10 cellular contexts compared by ENCODE assay signal in genomic region chr6:24358219-24358821, GRCh38. TPM values are rescaled to one million over a fixed set of nuclear protein-coding genes. Genes with fewer than 3 reads are reported as not detected.
DNase-seq lines count a peak whose midpoint lies in the region; TF ChIP-seq lines count a peak whose summit lies in the region.
"Had no signal": no experiment of that assay in that cellular context is flagged by ENCODE, and none has a peak within 500 bp of the region (broad histone marks: within the 10 kb centered on the region; RNA-seq: fewer than 3 reads in every experiment).

No MANE protein-coding gene starts in this region.

- H3K4me3 Mint-ChIP-seq in neural crest cell, result peak overlapping the region; percentile 59
- H3K4me3 Mint-ChIP-seq in osteocyte (ENCODE audit: unreplicated experiment), result no peak overlapping the region

- no peak overlapping the region for H2AFZ ChIP-seq in trophoblast cell (ENCODE audit: insufficient read depth, low read length, poor library complexity)

- no CpG with 5 or more reads among the region's 12 CpGs for WGBS in trophoblast cell (ENCODE audit: extremely low coverage, insufficient coverage, insufficient read length)

- H3K27ac Mint-ChIP-seq in neural crest cell (ENCODE audit: unreplicated experiment), result no peak overlapping the region
- no peak overlapping the region for H3K27ac Mint-ChIP-seq in osteocyte (ENCODE audit: unreplicated experiment)

- H4K12ac ChIP-seq in trophoblast cell (ENCODE audit: low read depth, low read length), result no peak overlapping the region

- H3K9me3 Mint-ChIP-seq in neural crest cell (no peaks in the 10 kb centered on the region), osteocyte (ENCODE audit: unreplicated experiment) (no peaks in the 10 kb centered on the region)

- H3K9ac ChIP-seq in duodenal mucosa (ENCODE audit: low read depth in 1 of 2, low read length in 2 of 2), result no peak overlapping the region
- H3K9ac ChIP-seq in trophoblast cell (ENCODE audit: low read length), result no peak overlapping the region

- peaks cover 18% of the 10 kb centered on the region for H3K4me1 Mint-ChIP-seq in neural crest cell
- peaks cover 8% of the 10 kb centered on the region for H3K4me1 Mint-ChIP-seq in osteocyte (ENCODE audit: unreplicated experiment)

- H3K18ac ChIP-seq in trophoblast cell (ENCODE audit: low read length), result no peak overlapping the region

- no peak overlapping the region for H3K14ac ChIP-seq in trophoblast cell (ENCODE audit: low read length)

- no peak overlapping the region for H2AK5ac ChIP-seq in trophoblast cell (ENCODE audit: low read length)

- H3K4me3 ChIP-seq in duodenal mucosa (ENCODE audit: low read depth in 1 of 2, low read length in 2 of 2) (peak overlapping the region; percentile 56 to 61), trophoblast cell (ENCODE audit: low read depth, low read length) (no peak overlapping the region)

- H3K79me1 ChIP-seq in trophoblast cell (ENCODE audit: low read length), result no peaks in the 10 kb centered on the region

- no peak overlapping the region for H3K23ac ChIP-seq in trophoblast cell (ENCODE audit: low read length)

- no peak for TF ChIP-seq CTCF in neural crest cell (conservative IDR thresholded peaks at IDR 0.05)
- TF ChIP-seq CTCF in osteocyte (IDR thresholded peaks at IDR 0.05), result no peak

- H3K27ac ChIP-seq in duodenal mucosa (ENCODE audit: low read depth, low read length) (no peak overlapping the region), trophoblast cell (ENCODE audit: low read depth, low read length) (no peak overlapping the region)
- H3K27ac ChIP-seq: cardiac muscle cell had no signal

- no peak overlapping the region for H4K91ac ChIP-seq in trophoblast cell (ENCODE audit: low read depth, low read length)

- no peak overlapping the region for H4K8ac ChIP-seq in trophoblast cell (ENCODE audit: low read depth, low read length)

- H3K4me2 ChIP-seq in trophoblast cell (ENCODE audit: low read length), result no peak overlapping the region

- H3K27me3 Mint-ChIP-seq in neural crest cell (ENCODE audit: low read depth) (peaks cover 45% of the 10 kb centered on the region), osteocyte (ENCODE audit: unreplicated experiment) (peaks cover 44% of the 10 kb centered on the region)

- H3K27me3 ChIP-seq in duodenal mucosa (ENCODE audit: control insufficient read depth in 1 of 2, insufficient read depth in 2 of 2, low read length in 2 of 2) (peaks cover 0 to 9% of the 10 kb centered on the region in 2 donors), trophoblast cell (ENCODE audit: insufficient read depth, low read length) (no peaks in the 10 kb centered on the region)

- H3K9me3 ChIP-seq in duodenal mucosa (ENCODE audit: control insufficient read depth in 1 of 2, low read length in 2 of 2) (no peaks in the 10 kb centered on the region), trophoblast cell (ENCODE audit: insufficient read depth, low read depth, low read length) (peaks cover 5% of the 10 kb centered on the region)

- H3K36me3 Mint-ChIP-seq in neural crest cell (ENCODE audit: low read depth), result no peaks in the 10 kb centered on the region
- no peaks in the 10 kb centered on the region for H3K36me3 Mint-ChIP-seq in osteocyte (ENCODE audit: unreplicated experiment)

- no peak overlapping the region for H3K4ac ChIP-seq in trophoblast cell (ENCODE audit: low read depth, low read length)

- H3K79me2 ChIP-seq in trophoblast cell (ENCODE audit: control insufficient read depth, insufficient read depth, low read length, poor library complexity), result no peaks in the 10 kb centered on the region

- peak; percentile 42 for DNase-seq in COLO668 (lab: John Stamatoyannopoulos, UW; ENCODE audit: unreplicated experiment)
- DNase-seq in KBM-7, result peak; percentile 21
- DNase-seq in neural crest cell (ENCODE audit: low read depth, low spot score), result no peak
- no peak for DNase-seq in kidney tubule cell (ENCODE audit: low spot score)
- no peak for DNase-seq in trophoblast cell
- DNase-seq in osteocyte (ENCODE audit: extremely low spot score, unreplicated experiment), result no peak
- no peak for DNase-seq in NCI-H1694 (lab: John Stamatoyannopoulos, UW)
- DNase-seq: hippocampal formation had no signal

- in situ Hi-C loops in KBM-7 (cut with MboI; ENCODE audit: low pct_unique_long_range_greater_than_20kb, low sequenced_read_pairs), result no loop called here

- H3K4me1 ChIP-seq in duodenal mucosa (ENCODE audit: control insufficient read depth in 1 of 2, insufficient read depth in 2 of 2, low read length in 2 of 2), result peaks cover 18 to 19% of the 10 kb centered on the region in 2 donors
- H3K4me1 ChIP-seq in trophoblast cell (ENCODE audit: control insufficient read depth in 1 of 2, insufficient read depth in 2 of 2, low read length in 2 of 2), result peaks cover 0 to 3% of the 10 kb centered on the region in 2 experiments

- no peak overlapping the region for H2BK5ac ChIP-seq in trophoblast cell (ENCODE audit: low read depth, low read length, poor library complexity)

- H3K36me3 ChIP-seq in duodenal mucosa (ENCODE audit: control insufficient read depth in 1 of 2, insufficient read depth in 2 of 2, low read length in 2 of 2), result no peaks in the 10 kb centered on the region
- no peaks in the 10 kb centered on the region for H3K36me3 ChIP-seq in trophoblast cell (ENCODE audit: control insufficient read depth in 1 of 2, insufficient read depth in 2 of 2, low read length in 2 of 2)
- H3K36me3 ChIP-seq: cardiac muscle cell had no signal

- H2BK12ac ChIP-seq in trophoblast cell (ENCODE audit: low read length), result no peak overlapping the region

- no peak overlapping the region for H2BK120ac ChIP-seq in trophoblast cell (ENCODE audit: insufficient read depth, low read length, poor library complexity)

RNA-seq across cellular contexts. Expression of gene DCDC2, which starts 0.5 kb away (rescaled TPM):
- total RNA-seq in neural crest cell, result 0.30 TPM in 1 of 2 replicates, not detected in the other
- 0.07 and 0.08 TPM in 2 replicates for polyA plus RNA-seq in trophoblast cell (2013)
- total RNA-seq in osteocyte, result 0.94 and 1.0 TPM in 2 replicates
- polyA plus RNA-seq: cardiac muscle cell had no signal

RNA-seq across cellular contexts. Expression of gene MRS2, which starts 44.4 kb away (rescaled TPM):
- total RNA-seq in neural crest cell (38.4 and 39.5 TPM in 2 replicates), osteocyte (17.5 and 18.5 TPM in 2 replicates)
- 20.4 and 21.3 TPM in 2 replicates for polyA plus RNA-seq in trophoblast cell (2013)

Comparison
In these comparisons a context has a peak if more than half of its experiments do, and no peak if none do; other contexts are left out.
1. DNase-seq: peak in COLO668 (single experiment) and KBM-7 (single experiment); none in neural crest cell (single experiment), kidney tubule cell (single experiment), trophoblast cell (0 of 2), osteocyte (single experiment) and NCI-H1694 (single experiment).